ENCODE assay signal across 1 cellular context in the genomic region with DNA sequence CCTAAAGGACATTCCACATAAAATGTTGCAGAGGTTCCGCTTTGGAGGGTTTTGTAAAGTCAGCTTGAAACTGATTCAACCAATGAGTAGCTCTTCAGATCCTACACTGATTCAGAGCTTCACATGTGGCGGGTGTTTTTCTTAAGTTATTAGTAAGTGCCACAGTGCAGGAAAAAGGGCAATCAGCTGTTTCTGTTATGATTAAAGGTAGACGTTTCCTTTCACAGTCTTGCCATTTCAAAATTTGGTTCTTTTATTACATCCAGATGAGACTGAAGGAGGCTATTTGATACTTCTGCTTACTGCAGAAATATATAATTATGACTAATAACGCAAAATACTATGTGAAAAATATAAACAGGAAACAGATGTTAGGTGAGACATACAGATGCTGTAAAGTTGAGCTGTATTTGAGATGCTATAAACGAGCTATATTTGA.
TF ChIP-seq lines count a peak whose summit lies in the region.

No MANE protein-coding gene starts in this region.

TF ChIP-seq in GM23338, 12 proteins besides CTCF, POLR2A, EP300 and RAD21 (continued from another document):
- TF ChIP-seq, protein P1, sequence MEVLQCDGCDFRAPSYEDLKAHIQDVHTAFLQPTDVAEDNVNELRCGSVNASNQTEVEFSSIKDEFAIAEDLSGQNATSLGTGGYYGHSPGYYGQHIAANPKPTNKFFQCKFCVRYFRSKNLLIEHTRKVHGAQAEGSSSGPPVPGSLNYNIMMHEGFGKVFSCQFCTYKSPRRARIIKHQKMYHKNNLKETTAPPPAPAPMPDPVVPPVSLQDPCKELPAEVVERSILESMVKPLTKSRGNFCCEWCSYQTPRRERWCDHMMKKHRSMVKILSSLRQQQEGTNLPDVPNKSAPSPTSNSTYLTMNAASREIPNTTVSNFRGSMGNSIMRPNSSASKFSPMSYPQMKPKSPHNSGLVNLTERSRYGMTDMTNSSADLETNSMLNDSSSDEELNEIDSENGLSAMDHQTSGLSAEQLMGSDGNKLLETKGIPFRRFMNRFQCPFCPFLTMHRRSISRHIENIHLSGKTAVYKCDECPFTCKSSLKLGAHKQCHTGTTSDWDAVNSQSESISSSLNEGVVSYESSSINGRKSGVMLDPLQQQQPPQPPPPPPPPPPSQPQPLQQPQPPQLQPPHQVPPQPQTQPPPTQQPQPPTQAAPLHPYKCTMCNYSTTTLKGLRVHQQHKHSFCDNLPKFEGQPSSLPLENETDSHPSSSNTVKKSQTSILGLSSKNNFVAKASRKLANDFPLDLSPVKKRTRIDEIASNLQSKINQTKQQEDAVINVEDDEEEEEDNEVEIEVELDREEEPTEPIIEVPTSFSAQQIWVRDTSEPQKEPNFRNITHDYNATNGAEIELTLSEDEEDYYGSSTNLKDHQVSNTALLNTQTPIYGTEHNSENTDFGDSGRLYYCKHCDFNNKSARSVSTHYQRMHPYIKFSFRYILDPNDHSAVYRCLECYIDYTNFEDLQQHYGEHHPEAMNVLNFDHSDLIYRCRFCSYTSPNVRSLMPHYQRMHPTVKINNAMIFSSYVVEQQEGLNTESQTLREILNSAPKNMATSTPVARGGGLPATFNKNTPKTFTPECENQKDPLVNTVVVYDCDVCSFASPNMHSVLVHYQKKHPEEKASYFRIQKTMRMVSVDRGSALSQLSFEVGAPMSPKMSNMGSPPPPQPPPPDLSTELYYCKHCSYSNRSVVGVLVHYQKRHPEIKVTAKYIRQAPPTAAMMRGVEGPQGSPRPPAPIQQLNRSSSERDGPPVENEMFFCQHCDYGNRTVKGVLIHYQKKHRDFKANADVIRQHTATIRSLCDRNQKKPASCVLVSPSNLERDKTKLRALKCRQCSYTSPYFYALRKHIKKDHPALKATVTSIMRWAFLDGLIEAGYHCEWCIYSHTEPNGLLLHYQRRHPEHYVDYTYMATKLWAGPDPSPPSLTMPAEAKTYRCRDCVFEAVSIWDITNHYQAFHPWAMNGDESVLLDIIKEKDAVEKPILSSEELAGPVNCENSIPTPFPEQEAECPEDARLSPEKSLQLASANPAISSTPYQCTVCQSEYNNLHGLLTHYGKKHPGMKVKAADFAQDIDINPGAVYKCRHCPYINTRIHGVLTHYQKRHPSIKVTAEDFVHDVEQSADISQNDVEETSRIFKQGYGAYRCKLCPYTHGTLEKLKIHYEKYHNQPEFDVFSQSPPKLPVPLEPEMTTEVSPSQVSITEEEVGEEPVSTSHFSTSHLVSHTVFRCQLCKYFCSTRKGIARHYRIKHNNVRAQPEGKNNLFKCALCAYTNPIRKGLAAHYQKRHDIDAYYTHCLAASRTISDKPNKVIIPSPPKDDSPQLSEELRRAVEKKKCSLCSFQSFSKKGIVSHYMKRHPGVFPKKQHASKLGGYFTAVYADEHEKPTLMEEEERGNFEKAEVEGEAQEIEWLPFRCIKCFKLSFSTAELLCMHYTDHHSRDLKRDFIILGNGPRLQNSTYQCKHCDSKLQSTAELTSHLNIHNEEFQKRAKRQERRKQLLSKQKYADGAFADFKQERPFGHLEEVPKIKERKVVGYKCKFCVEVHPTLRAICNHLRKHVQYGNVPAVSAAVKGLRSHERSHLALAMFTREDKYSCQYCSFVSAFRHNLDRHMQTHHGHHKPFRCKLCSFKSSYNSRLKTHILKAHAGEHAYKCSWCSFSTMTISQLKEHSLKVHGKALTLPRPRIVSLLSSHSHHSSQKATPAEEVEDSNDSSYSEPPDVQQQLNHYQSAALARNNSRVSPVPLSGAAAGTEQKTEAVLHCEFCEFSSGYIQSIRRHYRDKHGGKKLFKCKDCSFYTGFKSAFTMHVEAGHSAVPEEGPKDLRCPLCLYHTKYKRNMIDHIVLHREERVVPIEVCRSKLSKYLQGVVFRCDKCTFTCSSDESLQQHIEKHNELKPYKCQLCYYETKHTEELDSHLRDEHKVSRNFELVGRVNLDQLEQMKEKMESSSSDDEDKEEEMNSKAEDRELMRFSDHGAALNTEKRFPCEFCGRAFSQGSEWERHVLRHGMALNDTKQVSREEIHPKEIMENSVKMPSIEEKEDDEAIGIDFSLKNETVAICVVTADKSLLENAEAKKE (CRISPR knock-in tag; IDR thresholded peaks at IDR 0.05), result no peak
- TF ChIP-seq NANOG (IDR thresholded peaks at IDR 0.05; ENCODE audit: borderline replicate concordance), result no peak
- TF ChIP-seq ZNF114 (CRISPR knock-in tag; IDR thresholded peaks at IDR 0.05), result no peak
- TF ChIP-seq EZH2 (IDR thresholded peaks at IDR 0.05; ENCODE audit: low read depth, unreplicated experiment), result no peak
- no peak for TF ChIP-seq POLR2AphosphoS5 (IDR thresholded peaks at IDR 0.05; ENCODE audit: low read depth)
TF ChIP-seq in GM23338: peak in this region for 0.
